In genomic region chr9:20462410-20462809, GRCh38 we compare ENCODE assay signal across 1 cellular context.
TF ChIP-seq lines count a peak whose summit lies in the region.

No MANE protein-coding gene starts in this region.

TF ChIP-seq in H1, 55 proteins besides CTCF, POLR2A, EP300 and RAD21:
- TF ChIP-seq TCF12 (IDR thresholded peaks at IDR 0.05; ENCODE audit: low read depth, low read length) (no peak), CEBPB (IDR thresholded peaks at IDR 0.05; ENCODE audit: low read depth, low read length) (peak; percentile 70)
